29 cellular contexts compared by ENCODE assay signal in the genomic region with DNA sequence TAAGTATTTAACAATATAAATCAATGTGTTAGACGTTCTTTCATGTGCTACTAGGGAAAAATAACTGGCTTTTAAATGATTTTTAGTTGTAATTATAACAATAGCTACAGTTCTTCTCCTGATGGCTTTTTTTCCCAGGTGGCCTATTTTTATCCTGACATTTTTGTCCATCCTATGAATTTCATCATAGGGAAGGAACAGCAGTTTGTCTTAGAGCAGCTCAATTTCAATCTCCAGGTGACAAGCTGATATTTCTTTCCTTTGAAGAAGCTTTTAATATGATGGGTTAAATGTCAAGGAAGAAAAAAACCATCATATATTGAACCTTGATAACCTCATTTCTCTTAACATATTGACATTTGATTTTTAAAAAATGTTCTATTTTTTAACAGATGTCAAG.
"Had no signal": no experiment of that assay in that cellular context is flagged by ENCODE, and none has a peak within 500 bp of the region (broad histone marks: within the 10 kb centered on the region; RNA-seq: fewer than 3 reads in every experiment).

No MANE protein-coding gene starts in this region.

- H3K9me3 ChIP-seq: adrenal gland, ascending aorta, body of pancreas, breast epithelium had no signal

- H3K36me3 ChIP-seq: adrenal gland, ascending aorta, brain microvascular endothelial cell, cardiac muscle cell had no signal

- H3K27me3 ChIP-seq: adrenal gland, ascending aorta, body of pancreas, brain microvascular endothelial cell, breast epithelium, cardiac muscle cell had no signal

- H3K4me3 ChIP-seq: adrenal gland, ascending aorta, body of pancreas, breast epithelium, cardiac muscle cell had no signal

- H3K27ac ChIP-seq: adrenal gland, ascending aorta, body of pancreas, brain microvascular endothelial cell, breast epithelium, cardiac muscle cell had no signal

- DNase-seq: activated effector memory CD4-positive, alpha-beta T cell treated with anti-CD3 and anti-CD28 coated beads, Interleukin-2, amount 50 U/mL, for 16 hours; activated effector memory CD4-positive, alpha-beta T cell treated with Interleukin-2 at 50 U/mL for 16 hours; activated gamma-delta T cell; activated gamma-delta T cell treated with Interleukin-2 at 50 U/mL for 16 hours; activated naive CD4-positive, alpha-beta T cell; activated naive CD4-positive, alpha-beta T cell treated with anti-CD3 and anti-CD28 coated beads for 36 hours; activated naive CD4-positive, alpha-beta T cell treated with anti-CD3 and anti-CD28 coated beads, Interleukin-2, amount 10 ng/mL, durations not matched to agents 7 days and 5 days; activated naive CD4-positive, alpha-beta T cell treated with anti-CD3 and anti-CD28 coated beads, Interleukin-2, amount 50 U/mL, for 16 hours; activated naive CD4-positive, alpha-beta T cell treated with Interleukin-2 at 50 U/mL for 16 hours; activated naive CD8-positive, alpha-beta T cell treated with anti-CD3 and anti-CD28 coated beads for 36 hours; activated naive CD8-positive, alpha-beta T cell treated with anti-CD3 and anti-CD28 coated beads, Interleukin-2, amount 10 ng/mL, durations not matched to agents 7 days and 5 days; activated naive CD8-positive, alpha-beta T cell treated with anti-CD3 and anti-CD28 coated beads, Interleukin-2, amount 50 U/mL, for 24 hours; activated T-cell treated with anti-CD3 and anti-CD28 coated beads, Interleukin-2, amount 50 U/mL, for 1 hour; activated T-cell treated with anti-CD3 and anti-CD28 coated beads, Interleukin-2, amount 50 U/mL, for 24 hours; activated T-cell treated with anti-CD3 and anti-CD28 coated beads, Interleukin-2, amount 50 U/mL, for 4 hours; activated T-cell treated with anti-CD3 and anti-CD28 coated beads, Interleukin-2, amount 50 U/mL, for 48 hours; activated T-cell treated with anti-CD3 and anti-CD28 coated beads, Interleukin-2, amount 50 U/mL, for 72 hours; adrenal gland; amniotic stem cell; amygdala; anterior cingulate cortex; aorta; body of pancreas; brain microvascular endothelial cell; caudate nucleus; cerebellar nuclear complex had no signal
